1 cellular context compared by ENCODE assay signal in the genomic region with DNA sequence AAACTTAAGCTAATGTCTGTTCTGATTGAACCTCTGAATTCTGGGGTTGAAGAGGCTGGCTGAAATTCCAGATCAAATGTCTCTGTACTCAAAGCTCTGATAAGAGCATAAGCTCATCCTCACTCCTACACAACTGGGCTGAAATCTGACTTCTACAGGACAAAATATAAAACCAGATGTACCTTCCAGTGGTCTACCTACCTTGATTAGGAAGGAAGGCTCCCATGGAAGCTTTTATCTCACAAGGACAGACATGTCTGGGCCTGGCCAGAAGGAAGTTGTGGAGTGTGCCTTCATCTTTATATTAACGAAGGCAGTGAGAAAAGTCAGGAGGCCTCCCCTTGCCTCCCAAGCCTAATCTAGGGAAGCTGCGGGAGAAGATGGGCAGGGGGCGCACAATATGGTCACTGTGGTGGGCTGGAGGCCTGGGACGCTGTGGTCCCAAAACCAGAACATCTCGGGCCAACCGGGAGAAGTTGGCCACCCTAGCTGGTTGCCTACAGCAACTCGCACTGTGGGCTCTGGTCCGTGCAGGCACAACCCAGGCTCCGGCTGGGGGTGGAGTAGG.
TF ChIP-seq lines count a peak whose summit lies in the region.

No MANE protein-coding gene starts in this region.

TF ChIP-seq in HepG2, 621 proteins besides CTCF, POLR2A, EP300 and RAD21 (continued from another document):
- TF ChIP-seq, protein P1, sequence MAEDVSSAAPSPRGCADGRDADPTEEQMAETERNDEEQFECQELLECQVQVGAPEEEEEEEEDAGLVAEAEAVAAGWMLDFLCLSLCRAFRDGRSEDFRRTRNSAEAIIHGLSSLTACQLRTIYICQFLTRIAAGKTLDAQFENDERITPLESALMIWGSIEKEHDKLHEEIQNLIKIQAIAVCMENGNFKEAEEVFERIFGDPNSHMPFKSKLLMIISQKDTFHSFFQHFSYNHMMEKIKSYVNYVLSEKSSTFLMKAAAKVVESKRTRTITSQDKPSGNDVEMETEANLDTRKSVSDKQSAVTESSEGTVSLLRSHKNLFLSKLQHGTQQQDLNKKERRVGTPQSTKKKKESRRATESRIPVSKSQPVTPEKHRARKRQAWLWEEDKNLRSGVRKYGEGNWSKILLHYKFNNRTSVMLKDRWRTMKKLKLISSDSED (CRISPR knock-in tag; IDR thresholded peaks at IDR 0.05) = peak; percentile 91; the same call in 1 of the 2 replicates
- TF ChIP-seq ZNF816 (CRISPR knock-in tag; IDR thresholded peaks at IDR 0.05; ENCODE audit: borderline replicate concordance) = no peak
